Comparison of ENCODE assay signal across 20 cellular contexts in genomic region chr2:121627525-121628050, GRCh38. TPM values are rescaled to one million over a fixed set of nuclear protein-coding genes. Genes with fewer than 3 reads are reported as not detected.
DNase-seq lines count a peak whose midpoint lies in the region; ATAC-seq and TF ChIP-seq lines count a peak whose summit lies in the region.
"Had no signal": no experiment of that assay in that cellular context is flagged by ENCODE, and none has a peak within 500 bp of the region (broad histone marks: within the 10 kb centered on the region; RNA-seq: fewer than 3 reads in every experiment).

No MANE protein-coding gene starts in this region.

- H3K9me3 Mint-ChIP-seq in naive thymus-derived CD8-positive, alpha-beta T cell, result peaks cover 0 to 10% (median 0%) of the 10 kb centered on the region in 9 donors
- H3K9me3 Mint-ChIP-seq: activated naive CD4-positive, alpha-beta T cell treated with anti-CD3 and anti-CD28 coated beads, Interleukin-2, amount 50 U/mL, for 72 hours had no signal

- H3K4me3 ChIP-seq in neutrophil (ENCODE audit: low read depth in 1 of 2, low read length in 1 of 2) (no peak overlapping the region), upper lobe of left lung (no peak overlapping the region)
- H3K4me3 ChIP-seq: cardiac muscle cell, mucosa of descending colon, SJSA1, skin epidermis had no signal

- no peak for TF ChIP-seq POLR2A in upper lobe of left lung (IDR thresholded peaks at IDR 0.05)

- TF ChIP-seq CTCF in VCaP (conservative IDR thresholded peaks at IDR 0.05), result no peak
- no peak for TF ChIP-seq CTCF in neutrophil (IDR thresholded peaks at IDR 0.05)
- TF ChIP-seq CTCF in upper lobe of left lung (IDR thresholded peaks at IDR 0.05), result no peak

- no peak overlapping the region for H3K27ac Mint-ChIP-seq in naive thymus-derived CD8-positive, alpha-beta T cell
- H3K27ac Mint-ChIP-seq: activated naive CD4-positive, alpha-beta T cell treated with anti-CD3 and anti-CD28 coated beads, Interleukin-2, amount 50 U/mL, for 72 hours; activated T-cell treated with anti-CD3 and anti-CD28 coated beads, Interleukin-2, amount 50 U/mL, for 72 hours had no signal

- H3K36me3 Mint-ChIP-seq in naive thymus-derived CD8-positive, alpha-beta T cell, result peaks cover 10 to 18% (median 13%) of the 10 kb centered on the region in 3 donors

- TF ChIP-seq EP300 in upper lobe of left lung (IDR thresholded peaks at IDR 0.05), result no peak

- peak overlapping the region; percentile 75 for H3K27ac ChIP-seq in VCaP
- H3K27ac ChIP-seq in neutrophil, result peak overlapping the region; percentile 57
- peak overlapping the region; percentile 31 to 72 (median 69) for H3K27ac ChIP-seq in upper lobe of left lung
- H3K27ac ChIP-seq: cardiac muscle cell, KMS-11, SJSA1, skin epidermis had no signal

- peaks cover 6 to 35% (median 29%) of the 10 kb centered on the region in 4 donors for H3K4me1 Mint-ChIP-seq in naive thymus-derived CD8-positive, alpha-beta T cell

- H3K4me1 ChIP-seq in neutrophil (ENCODE audit: control insufficient read depth in 1 of 2, insufficient read depth in 1 of 2, low read depth in 1 of 2, low read length in 1 of 2) (peaks cover 6 to 19% of the 10 kb centered on the region in 2 experiments), upper lobe of left lung (peaks cover 18 to 33% (median 29%) of the 10 kb centered on the region in 4 donors)
- H3K4me1 ChIP-seq: BE2C had no signal

- no peaks in the 10 kb centered on the region for H3K27me3 ChIP-seq in neutrophil
- H3K27me3 ChIP-seq in upper lobe of left lung, result no peaks in the 10 kb centered on the region
- H3K27me3 ChIP-seq: BE2C, cardiac muscle cell, SJSA1 had no signal

- H3K27me3 Mint-ChIP-seq in naive thymus-derived CD8-positive, alpha-beta T cell, result no peaks in the 10 kb centered on the region

- DNase-seq in Right ventricle myocardium superior (no peak), upper lobe of left lung (no peak)
- DNase-seq in naive thymus-derived CD8-positive, alpha-beta T cell, result no peak
- DNase-seq in central memory CD4-positive, alpha-beta T cell, result no peak
- DNase-seq: activated T-cell treated with anti-CD3 and anti-CD28 coated beads, Interleukin-2, amount 50 U/mL, for 72 hours; BE2C; mucosa of descending colon; NCI-H1092; NCI-H2107; stimulated activated CD4-positive, alpha-beta T cell treated with anti-CD3 and anti-CD28 coated beads, Interleukin-4, amount 100 ng/mL, for 1 hour; T-helper 2 cell had no signal

- no peak overlapping the region for H3K4me3 Mint-ChIP-seq in naive thymus-derived CD8-positive, alpha-beta T cell
- H3K4me3 Mint-ChIP-seq: activated T-cell treated with anti-CD3 and anti-CD28 coated beads, Interleukin-2, amount 50 U/mL, for 72 hours had no signal

- H3K36me3 ChIP-seq in neutrophil (no peaks in the 10 kb centered on the region), upper lobe of left lung (no peaks in the 10 kb centered on the region)
- H3K36me3 ChIP-seq: BE2C, cardiac muscle cell, SJSA1 had no signal

- POLR2A ChIA-PET in naive thymus-derived CD8-positive, alpha-beta T cell (lab: Charles Lee), result no interaction called here

- WGBS in upper lobe of left lung, 2 donors, result 65 to 75% methylated on average over 4 of the region's 4 CpGs

- H3K9me3 ChIP-seq in neutrophil (no peaks in the 10 kb centered on the region), upper lobe of left lung (no peaks in the 10 kb centered on the region)
- H3K9me3 ChIP-seq: BE2C, mucosa of descending colon, SJSA1 had no signal

- intact Hi-C loops in Right ventricle myocardium superior (cut with DNase I), result no loop called here

- ATAC-seq in Right ventricle myocardium superior (ENCODE audit: poor library complexity), result peak; percentile 17
- ATAC-seq in upper lobe of left lung (ENCODE audit: low FRiP score in 2 of 2), result peak; percentile 23 to 34
- ATAC-seq in naive thymus-derived CD8-positive, alpha-beta T cell, result no peak
- no peak for ATAC-seq in GM21723 (IDR thresholded peaks at IDR 0.05; ENCODE audit: unreplicated experiment)
- ATAC-seq in GM18520 (IDR thresholded peaks at IDR 0.05; ENCODE audit: unreplicated experiment), result no peak
- ATAC-seq: activated naive CD4-positive, alpha-beta T cell treated with anti-CD3 and anti-CD28 coated beads, Interleukin-2, amount 50 U/mL, for 72 hours; activated T-cell treated with anti-CD3 and anti-CD28 coated beads, Interleukin-2, amount 50 U/mL, for 72 hours; mucosa of descending colon had no signal

RNA-seq across cellular contexts. Expression of gene CLASP1, which starts 21.7 kb away (rescaled TPM):
- 58.3 TPM for total RNA-seq in Right ventricle myocardium superior
- 10 to 100 TPM; 36.3 to 95.3 (median 46.8) TPM for total RNA-seq in upper lobe of left lung
- total RNA-seq in naive thymus-derived CD8-positive, alpha-beta T cell, result 10 to 100 TPM; 72.1 to 73.5 TPM
- polyA plus RNA-seq in naive thymus-derived CD8-positive, alpha-beta T cell, result 10 to 100 TPM; 10.8 to 15.2 (median 12.5) TPM

Comparison
In these comparisons a context has a peak if more than half of its experiments do, and no peak if none do; other contexts are left out.
1. ATAC-seq: peak in Right ventricle myocardium superior (single experiment) and upper lobe of left lung (2 of 2); none in naive thymus-derived CD8-positive, alpha-beta T cell (0 of 2), GM21723 (single experiment) and GM18520 (single experiment).
2. Peak in every context shown above with its lines, with median percentiles within 50 percentile points of each other: H3K27ac ChIP-seq.